24 cellular contexts compared by ENCODE assay signal in the genomic region with DNA sequence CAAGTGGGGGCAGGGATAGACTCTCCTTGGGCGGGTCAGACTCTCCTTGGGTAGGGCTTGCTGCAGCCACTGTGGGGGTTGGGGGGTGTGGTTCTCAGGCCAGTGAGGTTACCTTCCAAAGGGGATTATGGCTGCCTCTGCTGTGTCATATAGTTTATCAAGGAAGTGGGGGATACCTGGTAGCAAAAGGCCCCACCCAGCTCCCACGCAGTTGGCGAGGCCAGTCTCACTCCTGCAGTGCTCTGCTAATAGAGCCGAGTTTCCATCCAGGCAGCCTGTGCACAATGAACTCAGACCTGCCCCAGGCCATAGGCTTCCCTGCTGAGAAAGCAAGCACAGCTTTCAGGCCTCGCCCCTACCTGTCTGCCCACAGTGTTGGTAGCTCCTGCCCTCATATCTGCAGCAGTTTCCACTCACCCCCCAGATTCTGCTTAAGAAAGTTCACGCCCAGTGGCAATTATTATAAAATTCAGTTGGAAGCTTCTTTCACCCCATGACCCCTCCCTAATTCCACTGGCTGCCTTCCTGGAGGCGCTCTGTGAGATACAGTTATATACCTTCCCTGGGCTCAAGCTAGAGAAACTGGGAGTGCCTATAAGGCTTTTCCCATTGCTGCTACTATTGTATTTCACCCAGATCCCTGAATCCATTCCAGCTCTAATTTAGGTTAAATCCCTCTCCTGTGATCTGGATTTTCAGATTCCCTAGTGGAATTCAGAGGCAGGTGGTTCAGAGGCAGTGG. TPM values are rescaled to one million over a fixed set of nuclear protein-coding genes. Genes with fewer than 3 reads are reported as not detected.
DNase-seq lines count a peak whose midpoint lies in the region; ATAC-seq, FAIRE-seq and TF ChIP-seq lines count a peak whose summit lies in the region.
"Had no signal": no experiment of that assay in that cellular context is flagged by ENCODE, and none has a peak within 500 bp of the region (broad histone marks: within the 10 kb centered on the region; RNA-seq: fewer than 3 reads in every experiment).

No MANE protein-coding gene starts in this region.

- WGBS in esophagus squamous epithelium, 2 donors, result 44 to 48% methylated on average over 6 of the region's 7 CpGs
- 50 to 83% (median 71%) methylated on average over 7 of the region's 7 CpGs for WGBS in small intestine, 3 donors

- intact Hi-C loops in Panc1 (cut with micrococcal nuclease; ENCODE audit: unreplicated experiment) (no loop called here), esophagus squamous epithelium (cut with DNase I) (no loop called here)

- H3K4me3 ChIP-seq in Panc1 (ENCODE audit: low read depth in 2 of 2, low read length in 2 of 2) (no peak overlapping the region), esophagus squamous epithelium (no peak overlapping the region), small intestine (ENCODE audit: low read depth in 1 of 2, low read length in 2 of 2) (no peak overlapping the region)
- H3K4me3 ChIP-seq: gastrocnemius medialis, GM12878, right atrium auricular region, thyroid gland had no signal

- TF ChIP-seq POLR2A in esophagus squamous epithelium (IDR thresholded peaks at IDR 0.05), result no peak

- in situ Hi-C loops in Panc1 (cut with HindIII; ENCODE audit: low pct_unique_long_range_greater_than_20kb, low sequenced_read_pairs), result no loop called here

- peak; percentile 68 for ATAC-seq in Panc1
- ATAC-seq in HG03045 (IDR thresholded peaks at IDR 0.05; ENCODE audit: unreplicated experiment), result no peak
- ATAC-seq: activated CD8-positive, alpha-beta memory T cell treated with anti-CD3 and anti-CD28 coated beads, Interleukin-2, amount 10 ng/mL, durations not matched to agents 7 days and 5 days; GM12878; SK-N-SH treated with all-trans-retinoic acid at 6 μM for 48 hours had no signal

- no TSS peak for BruUV-seq in Panc1 (replicated peaks; lab: Mats Ljungman, UMichigan)

- POLR2A ChIA-PET in Panc1 (lab: Charles Lee), result no interaction called here

- FAIRE-seq in small intestine (lab: Jason Lieb, UNC), result no peak
- FAIRE-seq: GM12878 had no signal

- H3K36me3 ChIP-seq in Panc1 (ENCODE audit: control insufficient read depth, insufficient read depth, low read length) (no peaks in the 10 kb centered on the region), esophagus squamous epithelium (peaks cover 0 to 26% (median 0%) of the 10 kb centered on the region in 3 donors), small intestine (ENCODE audit: control insufficient read depth in 2 of 2, insufficient read depth in 2 of 2, low read length in 2 of 2) (no peaks in the 10 kb centered on the region)
- H3K36me3 ChIP-seq: right atrium auricular region, thyroid gland had no signal

- TF ChIP-seq CTCF in Panc1 (IDR thresholded peaks at IDR 0.05) (no peak), esophagus squamous epithelium (IDR thresholded peaks at IDR 0.05) (no peak), GM10266 (IDR thresholded peaks at IDR 0.05; ENCODE audit: control insufficient read depth, insufficient read depth, low read depth, missing control alignments) (no peak)

- H3K4me1 ChIP-seq in Panc1 (ENCODE audit: control insufficient read depth, insufficient read depth, low read length) (no peaks in the 10 kb centered on the region), esophagus squamous epithelium (peaks cover 6 to 33% (median 14%) of the 10 kb centered on the region in 3 donors), small intestine (ENCODE audit: control insufficient read depth in 2 of 2, insufficient read depth in 1 of 2, low read depth in 1 of 2, low read length in 1 of 2) (no peaks in the 10 kb centered on the region)
- H3K4me1 ChIP-seq: thyroid gland had no signal

- no peak overlapping the region for H3K27ac ChIP-seq in Panc1 (ENCODE audit: low read length)
- peak overlapping the region; percentile 59 to 78 (median 62) for H3K27ac ChIP-seq in esophagus squamous epithelium
- no peak overlapping the region for H3K27ac ChIP-seq in small intestine (ENCODE audit: low read depth in 1 of 2, low read length in 1 of 2)
- H3K27ac ChIP-seq: 22Rv1, right atrium auricular region, thyroid gland, VCaP had no signal

- H3K9me3 ChIP-seq in Panc1 (ENCODE audit: control insufficient read depth, insufficient read depth, low read depth, low read length) (no peaks in the 10 kb centered on the region), esophagus squamous epithelium (peaks cover 0 to 10% (median 0%) of the 10 kb centered on the region in 3 donors), small intestine (ENCODE audit: control insufficient read depth, low read depth) (no peaks in the 10 kb centered on the region)
- H3K9me3 ChIP-seq: thyroid gland had no signal

- peaks cover 5% of the 10 kb centered on the region; the same call in 1 of the 2 replicates for H3K27me3 ChIP-seq in Panc1 (ENCODE audit: control insufficient read depth, insufficient read depth, low read length)
- no peaks in the 10 kb centered on the region for H3K27me3 ChIP-seq in esophagus squamous epithelium
- no peaks in the 10 kb centered on the region for H3K27me3 ChIP-seq in small intestine (ENCODE audit: control insufficient read depth in 2 of 2, insufficient read depth in 2 of 2, low read length in 2 of 2)
- H3K27me3 ChIP-seq: gastrocnemius medialis, right atrium auricular region, thyroid gland had no signal

- CTCF ChIA-PET in Panc1 (lab: Charles Lee), result no interaction called here

- DNase-seq in NCI-H2081 (lab: John Stamatoyannopoulos, UW) (peak; percentile 28 to 46), NCI-H2081 treated with DMSO at 0.1 percent for 48 hours (lab: John Stamatoyannopoulos, UW) (no peak), Panc1 (ENCODE audit: low read depth, low spot score) (no peak), esophagus squamous epithelium (lab: John Stamatoyannopoulos, UW) (no peak), small intestine (peak; percentile 29), GM10266 (ENCODE audit: extremely low spot score) (no peak), NCI-H1105 (lab: John Stamatoyannopoulos, UW) (no peak)
- DNase-seq: activated CD4-positive, alpha-beta T cell treated with anti-CD3 and anti-CD28 coated beads, Interleukin-2, amount 10 ng/mL, durations not matched to agents 7 days and 5 days; activated CD8-positive, alpha-beta memory T cell treated with anti-CD3 and anti-CD28 coated beads, Interleukin-2, amount 10 ng/mL, durations not matched to agents 7 days and 5 days; activated naive CD4-positive, alpha-beta T cell treated with anti-CD3 and anti-CD28 coated beads, Interleukin-2, amount 50 U/mL, for 16 hours; DMS79; erythroblast; gastrocnemius medialis; GOT3; kidney glomerular epithelial cell; NCI-H1694 treated with DMSO at 0.1 percent for 48 hours; stimulated activated CD4-positive, alpha-beta T cell treated with anti-CD3 and anti-CD28 coated beads, Interleukin-4, amount 100 ng/mL, for 4 hours; thyroid gland had no signal

RNA-seq across cellular contexts. Expression of a gene that starts 56.1 kb away (rescaled TPM):
- total RNA-seq in Panc1 (2021; ENCODE audit: unreplicated experiment) (88.8 TPM), esophagus squamous epithelium (10 to 100 TPM; 49.2 to 84.7 (median 53.3) TPM)
- 96.6 TPM for polyA plus RNA-seq in Panc1 (2012; ENCODE audit: insufficient read length)
- 10 to 100 TPM; 45.2 to 71.6 (median 65.9) TPM for polyA plus RNA-seq in small intestine

Comparison
In these comparisons a context has a peak if more than half of its experiments do, and no peak if none do; other contexts are left out.
1. DNase-seq: peak in NCI-H2081 (2 of 2) and small intestine (single experiment); none in NCI-H2081 treated with DMSO at 0.1 percent for 48 hours (single experiment), Panc1 (single experiment), esophagus squamous epithelium (single experiment), GM10266 (single experiment) and NCI-H1105 (single experiment).
2. H3K27ac ChIP-seq: peak in esophagus squamous epithelium (4 of 4); none in Panc1 (single experiment) and small intestine (0 of 2).